13 cellular contexts compared by ENCODE assay signal in the genomic region with DNA sequence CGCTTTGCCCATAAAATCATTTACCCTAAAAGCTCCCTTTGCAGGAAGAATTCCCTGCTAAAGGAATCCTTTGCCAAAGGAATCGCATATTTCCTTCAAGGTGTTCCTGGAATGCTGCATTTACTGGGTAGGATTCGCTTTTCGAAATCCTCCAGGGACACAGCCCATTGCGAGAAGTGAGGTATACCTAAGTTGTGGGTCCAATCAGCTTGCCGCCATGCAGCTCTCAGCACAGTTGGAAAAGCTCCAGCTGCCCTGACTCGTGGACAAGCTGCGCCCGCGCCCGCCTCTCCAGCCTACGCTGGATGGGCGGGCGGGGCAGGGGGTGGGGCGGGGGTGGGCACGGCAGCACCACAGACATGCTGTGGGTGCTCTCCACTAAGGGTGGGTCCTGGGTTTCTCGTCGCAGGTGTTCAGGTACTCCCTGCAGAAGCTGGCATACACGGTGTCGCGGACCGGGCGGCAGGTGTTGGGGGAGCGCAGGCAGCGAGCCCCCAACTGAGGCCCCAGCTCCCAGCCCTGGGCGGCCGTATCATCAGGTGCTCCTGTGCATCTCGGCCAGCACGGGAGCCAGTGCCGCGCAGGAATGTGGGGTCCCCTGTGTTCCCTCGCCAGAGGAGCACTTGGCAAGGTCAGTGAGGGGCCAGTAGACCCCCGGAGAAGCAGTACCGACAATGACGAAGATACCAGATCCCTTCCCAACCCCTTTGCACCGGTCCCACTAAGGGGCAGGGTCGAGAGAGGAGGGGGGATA. TPM values are rescaled to one million over a fixed set of nuclear protein-coding genes. Genes with fewer than 3 reads are reported as not detected.
DNase-seq lines count a peak whose midpoint lies in the region; ATAC-seq, FAIRE-seq and TF ChIP-seq lines count a peak whose summit lies in the region.
"Had no signal": no experiment of that assay in that cellular context is flagged by ENCODE, and none has a peak within 500 bp of the region (broad histone marks: within the 10 kb centered on the region; RNA-seq: fewer than 3 reads in every experiment).

No MANE protein-coding gene starts in this region.

- peak; percentile 53 for DNase-seq in ELF-1 (ENCODE audit: low read depth, low spot score)
- DNase-seq in RWPE1 (ENCODE audit: low spot score), result peak; percentile 83
- DNase-seq in foreskin keratinocyte, result peak; percentile 48 to 69
- no peak for DNase-seq in urothelium cell line (ENCODE audit: low spot score)
- no peak for DNase-seq in endothelial cell (ENCODE audit: low spot score)
- no peak for DNase-seq in MV-4-11 (lab: John Stamatoyannopoulos, UW)
- DNase-seq in activated CD4-positive, alpha-beta T cell treated with anti-CD3 and anti-CD28 coated beads, Interleukin-2, amount 10 ng/mL, durations not matched to agents 7 days and 5 days, result no peak
- DNase-seq: activated T-cell treated with anti-CD3 and anti-CD28 coated beads, Interleukin-2, amount 50 U/mL, for 4 hours; NCI-H1417 treated with DMSO at 0.1 percent for 48 hours; stimulated activated CD8-positive, alpha-beta memory T cell treated with anti-CD3 and anti-CD28 coated beads, Interleukin-4, amount 100 ng/mL, for 48 hours; SW 1271 had no signal

- no peak for FAIRE-seq in urothelium cell line (lab: Jason Lieb, UNC)

- H3K27ac ChIP-seq in RWPE1 (peak overlapping the region; percentile 97), foreskin keratinocyte (no peak overlapping the region)
- H3K27ac ChIP-seq: neutrophil had no signal

- peaks cover 30% of the 10 kb centered on the region for H3K4me1 ChIP-seq in foreskin keratinocyte

- POLR2A ChIA-PET in RWPE1 (lab: Yijun Ruan, JAX; ENCODE audit: low non-redundant PET), result interaction anchor here (0.7 kb wide), 1 partner anchor 28 kb away, joined by 3 read pairs; no protein-coding TSS in a partner anchor
- POLR2A ChIA-PET in activated CD4-positive, alpha-beta T cell treated with anti-CD3 and anti-CD28 coated beads, Interleukin-2, amount 10 ng/mL, durations not matched to agents 7 days and 5 days (lab: Charles Lee), result no interaction called here

- peaks cover 66% of the 10 kb centered on the region for H3K4me1 Mint-ChIP-seq in nephron
- H3K4me1 Mint-ChIP-seq in endothelial cell (ENCODE audit: unreplicated experiment), result peaks cover 81% of the 10 kb centered on the region
- H3K4me1 Mint-ChIP-seq in activated CD4-positive, alpha-beta T cell treated with anti-CD3 and anti-CD28 coated beads, Interleukin-2, amount 10 ng/mL, durations not matched to agents 7 days and 5 days, result peaks cover 45% of the 10 kb centered on the region

- H3K27ac Mint-ChIP-seq in nephron (no peak overlapping the region), endothelial cell (ENCODE audit: unreplicated experiment) (no peak overlapping the region)
- no peak overlapping the region for H3K27ac Mint-ChIP-seq in activated CD4-positive, alpha-beta T cell treated with anti-CD3 and anti-CD28 coated beads, Interleukin-2, amount 10 ng/mL, durations not matched to agents 7 days and 5 days

- H3K27me3 Mint-ChIP-seq in nephron (ENCODE audit: low read depth), result peaks cover 3% of the 10 kb centered on the region
- H3K27me3 Mint-ChIP-seq in endothelial cell (ENCODE audit: unreplicated experiment), result peaks cover 17% of the 10 kb centered on the region
- peaks cover 5% of the 10 kb centered on the region for H3K27me3 Mint-ChIP-seq in activated CD4-positive, alpha-beta T cell treated with anti-CD3 and anti-CD28 coated beads, Interleukin-2, amount 10 ng/mL, durations not matched to agents 7 days and 5 days

- no peaks in the 10 kb centered on the region for H3K27me3 ChIP-seq in foreskin keratinocyte

- H3K4me3 Mint-ChIP-seq in nephron (peak overlapping the region; percentile 98 to 100 (median 99)), endothelial cell (ENCODE audit: unreplicated experiment) (no peak overlapping the region)
- no peak overlapping the region for H3K4me3 Mint-ChIP-seq in activated CD4-positive, alpha-beta T cell treated with anti-CD3 and anti-CD28 coated beads, Interleukin-2, amount 10 ng/mL, durations not matched to agents 7 days and 5 days

- H3K36me3 Mint-ChIP-seq in nephron (ENCODE audit: low read depth) (peaks cover 48% of the 10 kb centered on the region), endothelial cell (ENCODE audit: low read depth, unreplicated experiment) (peaks cover 42% of the 10 kb centered on the region)
- peaks cover 13% of the 10 kb centered on the region for H3K36me3 Mint-ChIP-seq in activated CD4-positive, alpha-beta T cell treated with anti-CD3 and anti-CD28 coated beads, Interleukin-2, amount 10 ng/mL, durations not matched to agents 7 days and 5 days (ENCODE audit: low read depth)

- ATAC-seq in foreskin keratinocyte, result peak; percentile 27
- ATAC-seq: activated T-cell treated with anti-CD3 and anti-CD28 coated beads, Interleukin-2, amount 50 U/mL, for 4 hours had no signal

- CTCF ChIA-PET in RWPE1 (lab: Yijun Ruan, JAX), result interaction anchor here (0.5 to 1.0 kb wide), 5 partner anchors 20 to 674 kb away, joined by 3 to 6 read pairs (median 3); no protein-coding TSS in a partner anchor
- CTCF ChIA-PET in activated CD4-positive, alpha-beta T cell treated with anti-CD3 and anti-CD28 coated beads, Interleukin-2, amount 10 ng/mL, durations not matched to agents 7 days and 5 days (lab: Charles Lee), result interaction anchor here (0.6 kb wide), 1 partner anchor 931 kb away, joined by 3 read pairs; no protein-coding TSS in a partner anchor

- no peak for TF ChIP-seq CTCF in RWPE1 (conservative IDR thresholded peaks at IDR 0.05; ENCODE audit: low read depth)
- TF ChIP-seq CTCF in foreskin keratinocyte (conservative IDR thresholded peaks at IDR 0.05), result no peak
- no peak for TF ChIP-seq CTCF in nephron (IDR thresholded peaks at IDR 0.05; ENCODE audit: unreplicated experiment in 3 of 3)
- no peak for TF ChIP-seq CTCF in endothelial cell (IDR thresholded peaks at IDR 0.05; ENCODE audit: unreplicated experiment)

- H3K9me3 Mint-ChIP-seq in nephron (no peaks in the 10 kb centered on the region), endothelial cell (ENCODE audit: unreplicated experiment) (no peaks in the 10 kb centered on the region)
- no peaks in the 10 kb centered on the region for H3K9me3 Mint-ChIP-seq in activated CD4-positive, alpha-beta T cell treated with anti-CD3 and anti-CD28 coated beads, Interleukin-2, amount 10 ng/mL, durations not matched to agents 7 days and 5 days
- H3K9me3 Mint-ChIP-seq: activated T-cell treated with anti-CD3 and anti-CD28 coated beads, Interleukin-2, amount 50 U/mL, for 4 hours had no signal

RNA-seq across cellular contexts. Expression of a gene that starts 1.4 kb away (rescaled TPM):
- total RNA-seq in foreskin keratinocyte, result 0.54 and 0.88 TPM in 2 replicates
- polyA plus RNA-seq in foreskin keratinocyte, result 1.0 and 1.2 TPM in 2 replicates
- 0.54 TPM for total RNA-seq in endothelial cell (ENCODE audit: unreplicated experiment)
- total RNA-seq in activated CD4-positive, alpha-beta T cell treated with anti-CD3 and anti-CD28 coated beads, Interleukin-2, amount 10 ng/mL, durations not matched to agents 7 days and 5 days, result under 1 TPM in 1 of 2 experiments, not detected in 1; 0.17 TPM

RNA-seq across cellular contexts. Expression of a gene that starts 5.2 kb away (rescaled TPM):
- total RNA-seq in foreskin keratinocyte (80.5 and 82.5 TPM in 2 replicates), endothelial cell (ENCODE audit: unreplicated experiment) (178 TPM)
- 71.9 and 87.3 TPM in 2 replicates for polyA plus RNA-seq in foreskin keratinocyte
- total RNA-seq in activated CD4-positive, alpha-beta T cell treated with anti-CD3 and anti-CD28 coated beads, Interleukin-2, amount 10 ng/mL, durations not matched to agents 7 days and 5 days, result 10 to 100 TPM; 41.1 to 44.1 TPM

Comparison
In these comparisons a context has a peak if more than half of its experiments do, and no peak if none do; other contexts are left out.
1. DNase-seq: peak in ELF-1 (single experiment), RWPE1 (single experiment) and foreskin keratinocyte (2 of 2); none in urothelium cell line (single experiment), endothelial cell (single experiment), MV-4-11 (single experiment) and activated CD4-positive, alpha-beta T cell treated with anti-CD3 and anti-CD28 coated beads, Interleukin-2, amount 10 ng/mL, durations not matched to agents 7 days and 5 days (single experiment).
2. H3K4me3 Mint-ChIP-seq: peak in nephron (3 of 3); none in endothelial cell (single experiment) and activated CD4-positive, alpha-beta T cell treated with anti-CD3 and anti-CD28 coated beads, Interleukin-2, amount 10 ng/mL, durations not matched to agents 7 days and 5 days (single experiment).